16 cellular contexts compared by ENCODE assay signal in genomic region chr2:96113367-96113677, GRCh38. TPM values are rescaled to one million over a fixed set of nuclear protein-coding genes. Genes with fewer than 3 reads are reported as not detected.
DNase-seq lines count a peak whose midpoint lies in the region; ATAC-seq and TF ChIP-seq lines count a peak whose summit lies in the region.
"Had no signal": no experiment of that assay in that cellular context is flagged by ENCODE, and none has a peak within 500 bp of the region (broad histone marks: within the 10 kb centered on the region; RNA-seq: fewer than 3 reads in every experiment).

No MANE protein-coding gene starts in this region.

- in situ Hi-C loops in GM13977 (cut with MboI; ENCODE audit: low pct_unique_long_range_greater_than_20kb, low sequenced_read_pairs, unreplicated experiment): no loop called here

- peaks cover 8% of the 10 kb centered on the region for H3K4me1 Mint-ChIP-seq in activated naive CD4-positive, alpha-beta T cell treated with anti-CD3 and anti-CD28 coated beads for 36 hours (ENCODE audit: low read depth)
- H3K4me1 Mint-ChIP-seq in activated T-cell treated with anti-CD3 and anti-CD28 coated beads, Interleukin-2, amount 50 U/mL, for 72 hours (ENCODE audit: low read depth): peaks cover 15% of the 10 kb centered on the region
- H3K4me1 Mint-ChIP-seq in T-helper 2 cell treated with Interferon-gamma antibody and Interleukin-4, amounts not matched to agents 5 μg/mL and 100 μg/mL, for 36 hours (ENCODE audit: low read depth): peaks cover 6% of the 10 kb centered on the region

- no peak overlapping the region for H3K4me3 Mint-ChIP-seq in activated naive CD4-positive, alpha-beta T cell treated with anti-CD3 and anti-CD28 coated beads for 36 hours
- no peak overlapping the region for H3K4me3 Mint-ChIP-seq in activated T-cell treated with anti-CD3 and anti-CD28 coated beads, Interleukin-2, amount 50 U/mL, for 72 hours
- no peak overlapping the region for H3K4me3 Mint-ChIP-seq in T-helper 2 cell treated with Interferon-gamma antibody and Interleukin-4, amounts not matched to agents 5 μg/mL and 100 μg/mL, for 36 hours

- no peak for ATAC-seq in activated T-cell treated with anti-CD3 and anti-CD28 coated beads, Interleukin-2, amount 50 U/mL, for 72 hours (replicated peaks in 1 of 2)
- no peak for ATAC-seq in HG03095 (IDR thresholded peaks at IDR 0.05; ENCODE audit: unreplicated experiment)

- TF ChIP-seq CTCF in GM13977 (IDR thresholded peaks at IDR 0.05; ENCODE audit: extremely low read depth, insufficient read depth, missing control alignments) (peak; percentile 30), retinal pigment epithelial cell (conservative IDR thresholded peaks at IDR 0.05; ENCODE audit: low read depth, low read length) (peak; percentile 9)

- H3K27ac Mint-ChIP-seq in activated naive CD4-positive, alpha-beta T cell treated with anti-CD3 and anti-CD28 coated beads for 36 hours: no peak overlapping the region
- no peak overlapping the region for H3K27ac Mint-ChIP-seq in activated T-cell treated with anti-CD3 and anti-CD28 coated beads, Interleukin-2, amount 50 U/mL, for 72 hours
- H3K27ac Mint-ChIP-seq in T-helper 2 cell treated with Interferon-gamma antibody and Interleukin-4, amounts not matched to agents 5 μg/mL and 100 μg/mL, for 36 hours: no peak overlapping the region

- DNase-seq in activated naive CD4-positive, alpha-beta T cell treated with anti-CD3 and anti-CD28 coated beads for 36 hours: peak; percentile 47
- no peak for DNase-seq in activated naive CD4-positive, alpha-beta T cell treated with anti-CD3 and anti-CD28 coated beads, Interleukin-2, amount 50 U/mL, for 16 hours
- DNase-seq in GM13977 (ENCODE audit: low spot score) (no peak), retinal pigment epithelial cell (ENCODE audit: low read depth) (no peak), SK-N-DZ (ENCODE audit: low spot score) (no peak)
- DNase-seq in activated T-cell treated with anti-CD3 and anti-CD28 coated beads, Interleukin-2, amount 50 U/mL, for 72 hours: peak; percentile 40 to 52
- DNase-seq in T-helper 2 cell treated with Interferon-gamma antibody and Interleukin-4, amounts not matched to agents 5 μg/mL and 100 μg/mL, for 36 hours (ENCODE audit: low spot score): no peak
- DNase-seq: AML-193, DMS79 treated with DMSO at 0.1 percent for 48 hours, foreskin melanocyte, NCI-H526, SHP77 had no signal

- H3K36me3 Mint-ChIP-seq in activated naive CD4-positive, alpha-beta T cell treated with anti-CD3 and anti-CD28 coated beads for 36 hours (ENCODE audit: low read depth): no peaks in the 10 kb centered on the region
- peaks cover 0 to 4% of the 10 kb centered on the region in 2 donors for H3K36me3 Mint-ChIP-seq in activated T-cell treated with anti-CD3 and anti-CD28 coated beads, Interleukin-2, amount 50 U/mL, for 72 hours (ENCODE audit: insufficient read depth in 2 of 2)
- H3K36me3 Mint-ChIP-seq in T-helper 2 cell treated with Interferon-gamma antibody and Interleukin-4, amounts not matched to agents 5 μg/mL and 100 μg/mL, for 36 hours (ENCODE audit: low read depth): no peaks in the 10 kb centered on the region

- no peaks in the 10 kb centered on the region for H3K9me3 Mint-ChIP-seq in activated naive CD4-positive, alpha-beta T cell treated with anti-CD3 and anti-CD28 coated beads for 36 hours
- H3K9me3 Mint-ChIP-seq in activated T-cell treated with anti-CD3 and anti-CD28 coated beads, Interleukin-2, amount 50 U/mL, for 72 hours: no peaks in the 10 kb centered on the region
- H3K9me3 Mint-ChIP-seq in T-helper 2 cell treated with Interferon-gamma antibody and Interleukin-4, amounts not matched to agents 5 μg/mL and 100 μg/mL, for 36 hours: no peaks in the 10 kb centered on the region

- peaks cover 9% of the 10 kb centered on the region for H3K27me3 Mint-ChIP-seq in activated naive CD4-positive, alpha-beta T cell treated with anti-CD3 and anti-CD28 coated beads for 36 hours (ENCODE audit: low read depth)
- peaks cover 16% of the 10 kb centered on the region for H3K27me3 Mint-ChIP-seq in activated T-cell treated with anti-CD3 and anti-CD28 coated beads, Interleukin-2, amount 50 U/mL, for 72 hours (ENCODE audit: low read depth)
- peaks cover 13% of the 10 kb centered on the region for H3K27me3 Mint-ChIP-seq in T-helper 2 cell treated with Interferon-gamma antibody and Interleukin-4, amounts not matched to agents 5 μg/mL and 100 μg/mL, for 36 hours (ENCODE audit: low read depth)

- CTCF ChIA-PET in activated naive CD4-positive, alpha-beta T cell treated with anti-CD3 and anti-CD28 coated beads for 36 hours (lab: Charles Lee): interaction anchor here (0.7 to 1.9 kb wide), 3 partner anchors 26 to 121 kb away, joined by 3 to 17 read pairs (median 7); partner anchors contain the start of gene ASTL

- no peak overlapping the region for H3K4me3 ChIP-seq in retinal pigment epithelial cell (ENCODE audit: low read length)

- intact Hi-C loops in activated naive CD4-positive, alpha-beta T cell treated with anti-CD3 and anti-CD28 coated beads for 36 hours (cut with micrococcal nuclease): loop anchor here (2.0 kb wide), 1 partner anchor 153 kb away; the partner anchor contains the start of gene CIAO1

RNA-seq across cellular contexts. Expression of gene ADRA2B, which starts 3.0 kb away (rescaled TPM):
- under 1 TPM; 0.52 TPM for total RNA-seq in activated naive CD4-positive, alpha-beta T cell treated with anti-CD3 and anti-CD28 coated beads for 36 hours
- total RNA-seq in activated T-cell treated with anti-CD3 and anti-CD28 coated beads, Interleukin-2, amount 50 U/mL, for 72 hours: 1 to 10 TPM; 1.7 to 2.1 TPM
- not detected in 2 replicates for polyA plus RNA-seq in SK-N-DZ (2014; cell fraction: cytosol; rRNA removed)
- polyA plus RNA-seq in SK-N-DZ (2014; cell fraction: nucleus; rRNA removed): 0.27 and 0.30 TPM in 2 replicates
- total RNA-seq: myocyte, renal cortical epithelial cell had no signal
- polyA plus RNA-seq: keratinocyte had no signal

RNA-seq across cellular contexts. Expression of gene ASTL, which starts 25.0 kb away (rescaled TPM):
- 1 to 10 TPM; 2.5 to 2.6 TPM for total RNA-seq in activated naive CD4-positive, alpha-beta T cell treated with anti-CD3 and anti-CD28 coated beads for 36 hours
- 1 to 10 TPM; 8.1 to 9.1 TPM for total RNA-seq in activated T-cell treated with anti-CD3 and anti-CD28 coated beads, Interleukin-2, amount 50 U/mL, for 72 hours
- polyA plus RNA-seq in SK-N-DZ (2014; cell fraction: cytosol; rRNA removed): not detected in 2 replicates
- polyA plus RNA-seq in SK-N-DZ (2014; cell fraction: nucleus; rRNA removed): not detected in 2 replicates
- total RNA-seq: myocyte, renal cortical epithelial cell had no signal
- polyA plus RNA-seq: keratinocyte had no signal

RNA-seq across cellular contexts. Expression of gene DUSP2, which starts 31.9 kb away (rescaled TPM):
- total RNA-seq in activated naive CD4-positive, alpha-beta T cell treated with anti-CD3 and anti-CD28 coated beads for 36 hours: 100 to 1,000 TPM; 429 to 463 TPM
- 100 to 1,000 TPM; 340 to 388 TPM for total RNA-seq in activated T-cell treated with anti-CD3 and anti-CD28 coated beads, Interleukin-2, amount 50 U/mL, for 72 hours
- polyA plus RNA-seq in SK-N-DZ (2014; cell fraction: cytosol; rRNA removed): 4.1 and 8.1 TPM in 2 replicates
- polyA plus RNA-seq in SK-N-DZ (2014; cell fraction: nucleus; rRNA removed): 40.0 and 55.5 TPM in 2 replicates

Comparison
In these comparisons a context has a peak if more than half of its experiments do, and no peak if none do; other contexts are left out.
1. DNase-seq: peak in activated naive CD4-positive, alpha-beta T cell treated with anti-CD3 and anti-CD28 coated beads for 36 hours (single experiment) and activated T-cell treated with anti-CD3 and anti-CD28 coated beads, Interleukin-2, amount 50 U/mL, for 72 hours (2 of 2); none in activated naive CD4-positive, alpha-beta T cell treated with anti-CD3 and anti-CD28 coated beads, Interleukin-2, amount 50 U/mL, for 16 hours (single experiment), GM13977 (single experiment), retinal pigment epithelial cell (single experiment), T-helper 2 cell treated with Interferon-gamma antibody and Interleukin-4, amounts not matched to agents 5 μg/mL and 100 μg/mL, for 36 hours (single experiment) and SK-N-DZ (single experiment).